ENCODE assay signal across 27 cellular contexts in the genomic region with DNA sequence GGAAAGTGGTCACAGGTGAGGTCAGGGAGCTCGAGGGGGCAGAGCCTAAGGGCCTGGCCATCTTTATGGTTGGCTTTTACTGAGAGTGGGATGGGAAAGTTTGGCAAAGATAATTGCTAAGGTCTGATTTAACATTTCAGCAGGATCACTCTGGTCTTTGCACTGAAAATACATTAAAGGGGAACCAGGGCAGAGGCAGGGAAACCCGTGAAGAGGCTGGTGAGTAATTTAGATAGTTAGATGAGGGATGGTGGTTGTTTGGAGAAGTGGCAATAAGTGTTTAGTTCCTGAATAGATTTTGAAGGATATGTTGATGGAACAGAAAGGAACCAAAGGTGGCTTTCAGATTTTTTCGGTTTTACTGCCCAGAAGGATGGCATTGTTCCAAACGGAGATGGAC. TPM values are rescaled to one million over a fixed set of nuclear protein-coding genes. Genes with fewer than 3 reads are reported as not detected.
"Had no signal": no experiment of that assay in that cellular context is flagged by ENCODE, and none has a peak within 500 bp of the region (broad histone marks: within the 10 kb centered on the region; RNA-seq: fewer than 3 reads in every experiment).

No MANE protein-coding gene starts in this region.

- H3K4me3 Mint-ChIP-seq: activated CD4-positive, alpha-beta memory T cell treated with anti-CD3 and anti-CD28 coated beads for 36 hours; activated CD4-positive, alpha-beta T cell treated with anti-CD3 and anti-CD28 coated beads for 36 hours; activated naive CD8-positive, alpha-beta T cell treated with anti-CD3 and anti-CD28 coated beads, Interleukin-2, amount 50 U/mL, for 24 hours; activated T-cell treated with anti-CD3 and anti-CD28 coated beads, Interleukin-2, amount 50 U/mL, for 4 hours; activated T-helper 17 cell treated with anti-CD3 and anti-CD28 coated beads, Interleukin-2, amount 50 U/mL, for 72 hours; brain; IgD-negative memory B cell had no signal

- H3K4me1 Mint-ChIP-seq: activated CD4-positive, alpha-beta T cell treated with anti-CD3 and anti-CD28 coated beads for 36 hours; activated naive CD8-positive, alpha-beta T cell treated with anti-CD3 and anti-CD28 coated beads, Interleukin-2, amount 50 U/mL, for 24 hours; activated T-helper 17 cell treated with anti-CD3 and anti-CD28 coated beads, Interleukin-2, amount 50 U/mL, for 72 hours; brain had no signal

- H3K4me3 ChIP-seq: cardiac muscle cell, PC-9 had no signal

- H3K27ac Mint-ChIP-seq: activated CD4-positive, alpha-beta memory T cell treated with anti-CD3 and anti-CD28 coated beads for 36 hours; activated CD4-positive, alpha-beta T cell treated with anti-CD3 and anti-CD28 coated beads for 36 hours; activated naive CD8-positive, alpha-beta T cell treated with anti-CD3 and anti-CD28 coated beads, Interleukin-2, amount 50 U/mL, for 24 hours; activated T-helper 17 cell treated with anti-CD3 and anti-CD28 coated beads, Interleukin-2, amount 50 U/mL, for 72 hours; brain; IgD-negative memory B cell had no signal

- DNase-seq: activated CD4-positive, alpha-beta memory T cell treated with anti-CD3 and anti-CD28 coated beads for 36 hours; activated CD4-positive, alpha-beta T cell treated with anti-CD3 and anti-CD28 coated beads for 36 hours; activated CD8-positive, alpha-beta memory T cell treated with anti-CD3 and anti-CD28 coated beads for 24 hours; activated gamma-delta T cell treated with Interleukin-2 at 50 U/mL for 16 hours; activated naive CD4-positive, alpha-beta T cell treated with anti-CD3 and anti-CD28 coated beads, Interleukin-2, amount 50 U/mL, for 16 hours; activated naive CD8-positive, alpha-beta T cell treated with anti-CD3 and anti-CD28 coated beads, Interleukin-2, amount 50 U/mL, for 24 hours; activated T-cell treated with anti-CD3 and anti-CD28 coated beads, Interleukin-2, amount 50 U/mL, for 4 hours; amygdala; cerebellar nuclear complex; KG1; NCI-H1105 treated with DMSO at 0.1 percent for 48 hours; NCI-H1436 treated with DMSO at 0.1 percent for 48 hours; NCI-H187; NCI-H2081; NCI-H510A treated with DMSO at 0.1 percent for 48 hours; NCI-H69; NK-92 treated with Interleukin-12 subunit alpha and Interleukin-12 subunit beta, amount 100 ng/mL, for 24 hours; PC-9; SHP77 treated with DMSO at 0.1 percent for 48 hours had no signal

- H3K9me3 Mint-ChIP-seq: activated CD4-positive, alpha-beta memory T cell treated with anti-CD3 and anti-CD28 coated beads for 36 hours; activated naive CD8-positive, alpha-beta T cell treated with anti-CD3 and anti-CD28 coated beads, Interleukin-2, amount 50 U/mL, for 24 hours; activated T-cell treated with anti-CD3 and anti-CD28 coated beads, Interleukin-2, amount 50 U/mL, for 4 hours; activated T-helper 17 cell treated with anti-CD3 and anti-CD28 coated beads, Interleukin-2, amount 50 U/mL, for 72 hours; brain; IgD-negative memory B cell had no signal

- H3K27me3 Mint-ChIP-seq: activated CD4-positive, alpha-beta memory T cell treated with anti-CD3 and anti-CD28 coated beads for 36 hours; activated CD4-positive, alpha-beta T cell treated with anti-CD3 and anti-CD28 coated beads for 36 hours; activated naive CD8-positive, alpha-beta T cell treated with anti-CD3 and anti-CD28 coated beads, Interleukin-2, amount 50 U/mL, for 24 hours; activated T-helper 17 cell treated with anti-CD3 and anti-CD28 coated beads, Interleukin-2, amount 50 U/mL, for 72 hours; brain; IgD-negative memory B cell had no signal

- H3K36me3 Mint-ChIP-seq: IgD-negative memory B cell had no signal

- ATAC-seq: activated CD4-positive, alpha-beta T cell treated with anti-CD3 and anti-CD28 coated beads for 36 hours; activated naive CD8-positive, alpha-beta T cell treated with anti-CD3 and anti-CD28 coated beads, Interleukin-2, amount 50 U/mL, for 24 hours; activated T-cell treated with anti-CD3 and anti-CD28 coated beads, Interleukin-2, amount 50 U/mL, for 4 hours; activated T-helper 17 cell treated with anti-CD3 and anti-CD28 coated beads, Interleukin-2, amount 50 U/mL, for 72 hours had no signal

- H3K27me3 ChIP-seq: cardiac muscle cell had no signal

- H3K27ac ChIP-seq: cardiac muscle cell, PC-9, VCaP had no signal

- H3K4me2 ChIP-seq: PC-9 had no signal

- H2AFZ ChIP-seq: PC-9 had no signal

RNA-seq across cellular contexts. Expression of a gene that starts 50.8 kb away (rescaled TPM):
- total RNA-seq: activated CD4-positive, alpha-beta memory T cell treated with anti-CD3 and anti-CD28 coated beads for 36 hours; activated CD4-positive, alpha-beta T cell treated with anti-CD3 and anti-CD28 coated beads for 36 hours; activated T-cell treated with anti-CD3 and anti-CD28 coated beads, Interleukin-2, amount 50 U/mL, for 4 hours; LHCN-M2; M059J; PC-9; T-helper 2 cell treated with Interferon-gamma antibody and Interleukin-4, amounts not matched to agents 100 ng/mL and 5 ng/mL, for 36 hours had no signal
- polyA plus RNA-seq: IgD-negative memory B cell had no signal
